2 cellular contexts compared by ENCODE assay signal in the genomic region with DNA sequence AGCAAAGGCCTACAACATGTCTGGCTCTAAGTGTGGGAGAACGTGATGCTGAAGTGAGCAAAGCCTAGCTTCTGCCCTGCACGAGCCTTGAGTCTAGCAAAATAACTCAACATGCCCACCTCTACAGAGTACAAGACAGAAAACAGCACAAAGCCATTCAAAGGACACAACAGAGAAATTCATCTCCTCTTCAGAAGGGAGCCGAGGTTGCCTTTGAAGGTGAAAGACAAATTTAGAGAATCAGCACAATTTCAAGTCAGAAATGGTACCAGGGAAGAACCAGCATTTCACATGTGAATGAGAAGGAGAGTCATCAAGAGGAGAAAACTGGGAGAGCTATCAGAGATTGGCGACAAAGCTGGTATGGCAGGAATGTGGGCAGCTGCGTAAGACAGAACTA.
TF ChIP-seq lines count a peak whose summit lies in the region.

No MANE protein-coding gene starts in this region.

TF ChIP-seq in SK-N-SH, 30 proteins besides CTCF, POLR2A, EP300 and RAD21 (continued from another document):
- no peak for TF ChIP-seq TEAD4 (IDR thresholded peaks at IDR 0.05; ENCODE audit: borderline replicate concordance, insufficient read depth)
- TF ChIP-seq, protein P1, sequence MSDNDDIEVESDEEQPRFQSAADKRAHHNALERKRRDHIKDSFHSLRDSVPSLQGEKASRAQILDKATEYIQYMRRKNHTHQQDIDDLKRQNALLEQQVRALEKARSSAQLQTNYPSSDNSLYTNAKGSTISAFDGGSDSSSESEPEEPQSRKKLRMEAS (IDR thresholded peaks at IDR 0.05; ENCODE audit: low read depth) = no peak
- TF ChIP-seq YY1 (IDR thresholded peaks at IDR 0.05; ENCODE audit: low read depth) = no peak
- no peak for TF ChIP-seq ELF1 (IDR thresholded peaks at IDR 0.05)
- TF ChIP-seq RXRA (IDR thresholded peaks at IDR 0.05; ENCODE audit: borderline replicate concordance, low read depth) = no peak
- TF ChIP-seq, protein P2, sequence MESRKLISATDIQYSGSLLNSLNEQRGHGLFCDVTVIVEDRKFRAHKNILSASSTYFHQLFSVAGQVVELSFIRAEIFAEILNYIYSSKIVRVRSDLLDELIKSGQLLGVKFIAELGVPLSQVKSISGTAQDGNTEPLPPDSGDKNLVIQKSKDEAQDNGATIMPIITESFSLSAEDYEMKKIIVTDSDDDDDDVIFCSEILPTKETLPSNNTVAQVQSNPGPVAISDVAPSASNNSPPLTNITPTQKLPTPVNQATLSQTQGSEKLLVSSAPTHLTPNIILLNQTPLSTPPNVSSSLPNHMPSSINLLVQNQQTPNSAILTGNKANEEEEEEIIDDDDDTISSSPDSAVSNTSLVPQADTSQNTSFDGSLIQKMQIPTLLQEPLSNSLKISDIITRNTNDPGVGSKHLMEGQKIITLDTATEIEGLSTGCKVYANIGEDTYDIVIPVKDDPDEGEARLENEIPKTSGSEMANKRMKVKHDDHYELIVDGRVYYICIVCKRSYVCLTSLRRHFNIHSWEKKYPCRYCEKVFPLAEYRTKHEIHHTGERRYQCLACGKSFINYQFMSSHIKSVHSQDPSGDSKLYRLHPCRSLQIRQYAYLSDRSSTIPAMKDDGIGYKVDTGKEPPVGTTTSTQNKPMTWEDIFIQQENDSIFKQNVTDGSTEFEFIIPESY (IDR thresholded peaks at IDR 0.05; ENCODE audit: borderline replicate concordance, low read depth) = no peak
- TF ChIP-seq FOXJ3 (CRISPR knock-in tag; IDR thresholded peaks at IDR 0.05) = no peak
- no peak for TF ChIP-seq GATA2 (CRISPR knock-in tag; IDR thresholded peaks at IDR 0.05)
- TF ChIP-seq, protein P3, sequence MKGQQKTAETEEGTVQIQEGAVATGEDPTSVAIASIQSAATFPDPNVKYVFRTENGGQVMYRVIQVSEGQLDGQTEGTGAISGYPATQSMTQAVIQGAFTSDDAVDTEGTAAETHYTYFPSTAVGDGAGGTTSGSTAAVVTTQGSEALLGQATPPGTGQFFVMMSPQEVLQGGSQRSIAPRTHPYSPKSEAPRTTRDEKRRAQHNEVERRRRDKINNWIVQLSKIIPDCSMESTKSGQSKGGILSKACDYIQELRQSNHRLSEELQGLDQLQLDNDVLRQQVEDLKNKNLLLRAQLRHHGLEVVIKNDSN (IDR thresholded peaks at IDR 0.05; ENCODE audit: borderline replicate concordance, low read depth) = no peak
- TF ChIP-seq FOSL2 (IDR thresholded peaks at IDR 0.05; ENCODE audit: borderline replicate concordance, low read depth) = no peak
- TF ChIP-seq RFX5 (IDR thresholded peaks at IDR 0.05; ENCODE audit: low read length) = no peak
- TF ChIP-seq TAF1 (IDR thresholded peaks at IDR 0.05; ENCODE audit: borderline replicate concordance, low read depth, low read length) = no peak
- TF ChIP-seq SMC3 (IDR thresholded peaks at IDR 0.05; ENCODE audit: low read depth, low read length) = no peak
- TF ChIP-seq, protein P4, sequence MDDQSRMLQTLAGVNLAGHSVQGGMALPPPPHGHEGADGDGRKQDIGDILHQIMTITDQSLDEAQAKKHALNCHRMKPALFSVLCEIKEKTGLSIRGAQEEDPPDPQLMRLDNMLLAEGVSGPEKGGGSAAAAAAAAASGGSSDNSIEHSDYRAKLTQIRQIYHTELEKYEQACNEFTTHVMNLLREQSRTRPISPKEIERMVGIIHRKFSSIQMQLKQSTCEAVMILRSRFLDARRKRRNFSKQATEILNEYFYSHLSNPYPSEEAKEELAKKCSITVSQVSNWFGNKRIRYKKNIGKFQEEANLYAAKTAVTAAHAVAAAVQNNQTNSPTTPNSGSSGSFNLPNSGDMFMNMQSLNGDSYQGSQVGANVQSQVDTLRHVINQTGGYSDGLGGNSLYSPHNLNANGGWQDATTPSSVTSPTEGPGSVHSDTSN (IDR thresholded peaks at IDR 0.05) = no peak
TF ChIP-seq in SK-N-SH: peak in this region for 0.

TF ChIP-seq in SK-N-SH treated with all-trans-retinoic acid at 6 μM for 48 hours, 23 proteins besides CTCF, POLR2A, EP300 and RAD21:
- TF ChIP-seq, protein P5, sequence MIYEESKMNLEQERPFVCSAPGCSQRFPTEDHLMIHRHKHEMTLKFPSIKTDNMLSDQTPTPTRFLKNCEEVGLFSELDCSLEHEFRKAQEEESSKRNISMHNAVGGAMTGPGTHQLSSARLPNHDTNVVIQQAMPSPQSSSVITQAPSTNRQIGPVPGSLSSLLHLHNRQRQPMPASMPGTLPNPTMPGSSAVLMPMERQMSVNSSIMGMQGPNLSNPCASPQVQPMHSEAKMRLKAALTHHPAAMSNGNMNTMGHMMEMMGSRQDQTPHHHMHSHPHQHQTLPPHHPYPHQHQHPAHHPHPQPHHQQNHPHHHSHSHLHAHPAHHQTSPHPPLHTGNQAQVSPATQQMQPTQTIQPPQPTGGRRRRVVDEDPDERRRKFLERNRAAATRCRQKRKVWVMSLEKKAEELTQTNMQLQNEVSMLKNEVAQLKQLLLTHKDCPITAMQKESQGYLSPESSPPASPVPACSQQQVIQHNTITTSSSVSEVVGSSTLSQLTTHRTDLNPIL (CRISPR knock-in tag; IDR thresholded peaks at IDR 0.05; ENCODE audit: low read depth) = no peak
- no peak for TF ChIP-seq PPARA (CRISPR knock-in tag; IDR thresholded peaks at IDR 0.05; ENCODE audit: borderline replicate concordance)
- TF ChIP-seq ZNF565 (CRISPR knock-in tag; conservative IDR thresholded peaks at IDR 0.05; ENCODE audit: low read depth) = no peak
- TF ChIP-seq ARNTL (CRISPR knock-in tag; IDR thresholded peaks at IDR 0.05; ENCODE audit: borderline replicate concordance, low read depth) = no peak
- TF ChIP-seq, protein P6, sequence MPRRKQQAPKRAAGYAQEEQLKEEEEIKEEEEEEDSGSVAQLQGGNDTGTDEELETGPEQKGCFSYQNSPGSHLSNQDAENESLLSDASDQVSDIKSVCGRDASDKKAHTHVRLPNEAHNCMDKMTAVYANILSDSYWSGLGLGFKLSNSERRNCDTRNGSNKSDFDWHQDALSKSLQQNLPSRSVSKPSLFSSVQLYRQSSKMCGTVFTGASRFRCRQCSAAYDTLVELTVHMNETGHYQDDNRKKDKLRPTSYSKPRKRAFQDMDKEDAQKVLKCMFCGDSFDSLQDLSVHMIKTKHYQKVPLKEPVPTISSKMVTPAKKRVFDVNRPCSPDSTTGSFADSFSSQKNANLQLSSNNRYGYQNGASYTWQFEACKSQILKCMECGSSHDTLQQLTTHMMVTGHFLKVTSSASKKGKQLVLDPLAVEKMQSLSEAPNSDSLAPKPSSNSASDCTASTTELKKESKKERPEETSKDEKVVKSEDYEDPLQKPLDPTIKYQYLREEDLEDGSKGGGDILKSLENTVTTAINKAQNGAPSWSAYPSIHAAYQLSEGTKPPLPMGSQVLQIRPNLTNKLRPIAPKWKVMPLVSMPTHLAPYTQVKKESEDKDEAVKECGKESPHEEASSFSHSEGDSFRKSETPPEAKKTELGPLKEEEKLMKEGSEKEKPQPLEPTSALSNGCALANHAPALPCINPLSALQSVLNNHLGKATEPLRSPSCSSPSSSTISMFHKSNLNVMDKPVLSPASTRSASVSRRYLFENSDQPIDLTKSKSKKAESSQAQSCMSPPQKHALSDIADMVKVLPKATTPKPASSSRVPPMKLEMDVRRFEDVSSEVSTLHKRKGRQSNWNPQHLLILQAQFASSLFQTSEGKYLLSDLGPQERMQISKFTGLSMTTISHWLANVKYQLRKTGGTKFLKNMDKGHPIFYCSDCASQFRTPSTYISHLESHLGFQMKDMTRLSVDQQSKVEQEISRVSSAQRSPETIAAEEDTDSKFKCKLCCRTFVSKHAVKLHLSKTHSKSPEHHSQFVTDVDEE (CRISPR knock-in tag; IDR thresholded peaks at IDR 0.05) = no peak
- TF ChIP-seq CSDC2 (CRISPR knock-in tag; IDR thresholded peaks at IDR 0.05) = no peak
- TF ChIP-seq ZFP30 (CRISPR knock-in tag; IDR thresholded peaks at IDR 0.05) = no peak
- TF ChIP-seq, protein P7, sequence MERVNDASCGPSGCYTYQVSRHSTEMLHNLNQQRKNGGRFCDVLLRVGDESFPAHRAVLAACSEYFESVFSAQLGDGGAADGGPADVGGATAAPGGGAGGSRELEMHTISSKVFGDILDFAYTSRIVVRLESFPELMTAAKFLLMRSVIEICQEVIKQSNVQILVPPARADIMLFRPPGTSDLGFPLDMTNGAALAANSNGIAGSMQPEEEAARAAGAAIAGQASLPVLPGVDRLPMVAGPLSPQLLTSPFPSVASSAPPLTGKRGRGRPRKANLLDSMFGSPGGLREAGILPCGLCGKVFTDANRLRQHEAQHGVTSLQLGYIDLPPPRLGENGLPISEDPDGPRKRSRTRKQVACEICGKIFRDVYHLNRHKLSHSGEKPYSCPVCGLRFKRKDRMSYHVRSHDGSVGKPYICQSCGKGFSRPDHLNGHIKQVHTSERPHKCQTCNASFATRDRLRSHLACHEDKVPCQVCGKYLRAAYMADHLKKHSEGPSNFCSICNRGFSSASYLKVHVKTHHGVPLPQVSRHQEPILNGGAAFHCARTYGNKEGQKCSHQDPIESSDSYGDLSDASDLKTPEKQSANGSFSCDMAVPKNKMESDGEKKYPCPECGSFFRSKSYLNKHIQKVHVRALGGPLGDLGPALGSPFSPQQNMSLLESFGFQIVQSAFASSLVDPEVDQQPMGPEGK (CRISPR knock-in tag; IDR thresholded peaks at IDR 0.05; ENCODE audit: borderline replicate concordance) = no peak
- TF ChIP-seq ISL1 (CRISPR knock-in tag; IDR thresholded peaks at IDR 0.05) = no peak
- no peak for TF ChIP-seq TCF4 (CRISPR knock-in tag; IDR thresholded peaks at IDR 0.05; ENCODE audit: borderline replicate concordance)
- no peak for TF ChIP-seq ESRRG (CRISPR knock-in tag; IDR thresholded peaks at IDR 0.05)
- no peak for TF ChIP-seq GLIS3 (CRISPR knock-in tag; IDR thresholded peaks at IDR 0.05)
TF ChIP-seq in SK-N-SH treated with all-trans-retinoic acid at 6 μM for 48 hours: peak in this region for 0.
